In the genomic region with DNA sequence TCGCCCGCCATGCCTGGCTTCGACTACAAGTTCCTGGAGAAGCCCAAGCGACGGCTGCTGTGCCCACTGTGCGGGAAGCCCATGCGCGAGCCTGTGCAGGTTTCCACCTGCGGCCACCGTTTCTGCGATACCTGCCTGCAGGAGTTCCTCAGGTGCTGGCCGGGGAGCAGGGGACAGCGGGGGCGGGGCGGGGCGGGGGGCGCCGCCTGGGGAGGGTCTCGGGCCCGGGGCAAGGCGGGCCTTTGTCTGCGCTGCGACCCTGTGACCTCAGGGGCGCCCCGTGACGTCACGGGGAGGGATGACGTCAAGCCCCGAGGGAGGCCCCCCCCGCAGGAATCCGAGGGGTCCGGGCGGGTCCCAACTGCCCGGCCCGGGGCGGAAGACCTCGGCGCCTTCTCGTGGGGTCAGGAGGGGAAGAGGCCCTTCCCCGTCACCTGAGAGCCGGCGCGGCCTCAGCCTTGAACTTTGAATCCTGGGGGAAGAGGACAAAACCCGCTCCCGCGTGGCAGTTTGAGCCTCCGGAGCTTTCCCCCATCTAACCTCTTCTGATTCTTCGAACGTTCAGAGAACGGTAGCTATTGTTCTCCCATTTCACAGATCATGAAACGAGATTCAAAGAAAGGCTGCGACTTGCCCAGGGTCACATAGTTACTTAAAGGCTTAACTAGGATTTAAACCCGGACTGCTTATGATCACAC, we compare ENCODE assay signal across 8 cellular contexts. TPM values are rescaled to one million over a fixed set of nuclear protein-coding genes. Genes with fewer than 3 reads are reported as not detected.
A peak's percentile ranks its signal among the peaks of the same experiment; 100 is the strongest.
DNase-seq lines count a peak whose midpoint lies in the region; ATAC-seq, FAIRE-seq and TF ChIP-seq lines count a peak whose summit lies in the region.

No MANE protein-coding gene starts in this region.

- no peak for FAIRE-seq in urothelium cell line (lab: Jason Lieb, UNC)

- no peak overlapping the region for H2AFZ ChIP-seq in OCI-LY7 (ENCODE audit: low read length)

- peaks cover 43% of the 10 kb centered on the region for H3K79me2 ChIP-seq in OCI-LY7 (ENCODE audit: insufficient read depth, low read depth, low read length)

- DNase-seq in GM03348 (ENCODE audit: low spot score) (peak; percentile 80), OCI-LY7 (ENCODE audit: low spot score) (peak; percentile 68), foreskin keratinocyte (peak in 1 of 2 donors; percentile 46), urothelium cell line (ENCODE audit: low spot score) (peak; percentile 75), SW480 (ENCODE audit: low spot score) (no peak)
- peak; percentile 66 for DNase-seq in activated T-helper 9 cell treated with anti-CD3 and anti-CD28 coated beads, Interleukin-2, amount 50 U/mL, for 16 hours (ENCODE audit: low read depth)

- intact Hi-C loops in OCI-LY7 (cut with micrococcal nuclease; ENCODE audit: unreplicated experiment): no loop called here

- TSS peak; percentile 55 for BruUV-seq in OCI-LY7 (replicated peaks; lab: Mats Ljungman, UMichigan)

- H3K9me3 ChIP-seq in OCI-LY7 (ENCODE audit: low read length): peaks cover 3% of the 10 kb centered on the region; the same call in 1 of the 2 replicates
- H3K9me3 ChIP-seq in neutrophil: no peaks in the 10 kb centered on the region

- H3K36me3 ChIP-seq in OCI-LY7 (ENCODE audit: insufficient read depth, low read length): peaks cover 66% of the 10 kb centered on the region
- no peaks in the 10 kb centered on the region for H3K36me3 ChIP-seq in neutrophil

- POLR2A ChIA-PET in OCI-LY7 (lab: Charles Lee): interaction anchor here (1.8 kb wide), 1 partner anchor 17 kb away, joined by 16 read pairs; a partner anchor contains a TSS

- H3K4me3 ChIP-seq in OCI-LY7 (ENCODE audit: low read depth, low read length, poor library complexity, severe bottlenecking): peak overlapping the region; percentile 98
- peak overlapping the region; percentile 70 to 97 for H3K4me3 ChIP-seq in neutrophil (ENCODE audit: low read depth in 1 of 2, low read length in 1 of 2)

- H3K4me2 ChIP-seq in OCI-LY7 (ENCODE audit: low read length): peak overlapping the region; percentile 96

- H3K27ac ChIP-seq in OCI-LY7 (ENCODE audit: low read depth, low read length, poor library complexity, severe bottlenecking) (peak overlapping the region; percentile 95), foreskin keratinocyte (peak overlapping the region; percentile 94), neutrophil (peak overlapping the region; percentile 48)

- CTCF ChIA-PET in OCI-LY7 (lab: Charles Lee; ENCODE audit: unreplicated experiment): interaction anchor here (3.5 kb wide), 1 partner anchor 17 kb away, joined by 18 read pairs; a partner anchor contains a TSS

- H3K9me2 ChIP-seq in OCI-LY7 (ENCODE audit: insufficient read depth, low read length): no peaks in the 10 kb centered on the region

- ATAC-seq in HG02642 (IDR thresholded peaks at IDR 0.05; ENCODE audit: poor library complexity, unreplicated experiment) (peak; percentile 36), foreskin keratinocyte (no peak)

- H3K27me3 ChIP-seq in foreskin keratinocyte (no peaks in the 10 kb centered on the region), neutrophil (peaks cover 55% of the 10 kb centered on the region)

- no peak for TF ChIP-seq CTCF in OCI-LY7 (conservative IDR thresholded peaks at IDR 0.05; ENCODE audit: low read length)
- no peak for TF ChIP-seq CTCF in foreskin keratinocyte (conservative IDR thresholded peaks at IDR 0.05)
- no peak for TF ChIP-seq CTCF in neutrophil (IDR thresholded peaks at IDR 0.05)

- H3K4me1 ChIP-seq in OCI-LY7 (ENCODE audit: insufficient read depth, low read length, poor library complexity, severe bottlenecking): peaks cover 67% of the 10 kb centered on the region
- peaks cover 16% of the 10 kb centered on the region for H3K4me1 ChIP-seq in foreskin keratinocyte
- H3K4me1 ChIP-seq in neutrophil (ENCODE audit: control insufficient read depth in 1 of 2, insufficient read depth in 1 of 2, low read depth in 1 of 2, low read length in 1 of 2): peaks cover 27 to 36% of the 10 kb centered on the region in 2 experiments

- H4K20me1 ChIP-seq in OCI-LY7 (ENCODE audit: insufficient read depth, low read length): peaks cover 25% of the 10 kb centered on the region

RNA-seq across cellular contexts. Expression of a gene that starts 0.4 kb away (rescaled TPM):
- 73.6 and 105 TPM in 2 replicates for total RNA-seq in OCI-LY7 (2014; rRNA removed; shearing (Covaris generic))
- total RNA-seq in OCI-LY7 (2022) (116 and 123 TPM in 2 replicates), foreskin keratinocyte (77.9 and 82.6 TPM in 2 replicates)
- 74.6 and 77.3 TPM in 2 replicates for polyA plus RNA-seq in foreskin keratinocyte

RNA-seq across cellular contexts. Expression of a gene that starts 15.7 kb away (rescaled TPM):
- 12.2 and 17.0 TPM in 2 replicates for total RNA-seq in OCI-LY7 (2014; rRNA removed; shearing (Covaris generic))
- total RNA-seq in OCI-LY7 (2022): 14.0 and 15.1 TPM in 2 replicates
- total RNA-seq in foreskin keratinocyte: 3.4 and 3.6 TPM in 2 replicates
- 2.0 and 2.1 TPM in 2 replicates for polyA plus RNA-seq in foreskin keratinocyte

RNA-seq across cellular contexts. Expression of a gene that starts 18.2 kb away (rescaled TPM):
- 0.28 and 1.6 TPM in 2 replicates for total RNA-seq in OCI-LY7 (2014; rRNA removed; shearing (Covaris generic))
- total RNA-seq in OCI-LY7 (2022): 2.5 and 3.4 TPM in 2 replicates
- total RNA-seq in foreskin keratinocyte: 11.2 and 17.1 TPM in 2 replicates
- 17.7 and 19.4 TPM in 2 replicates for polyA plus RNA-seq in foreskin keratinocyte

RNA-seq across cellular contexts. Expression of a gene that starts 24.5 kb away (rescaled TPM):
- 930 and 1,152 TPM in 2 replicates for total RNA-seq in OCI-LY7 (2014; rRNA removed; shearing (Covaris generic))
- total RNA-seq in OCI-LY7 (2022) (2,557 and 2,633 TPM in 2 replicates), foreskin keratinocyte (1,328 and 1,341 TPM in 2 replicates)
- 1,847 and 1,895 TPM in 2 replicates for polyA plus RNA-seq in foreskin keratinocyte

RNA-seq across cellular contexts. Expression of a gene that starts 26.6 kb away (rescaled TPM):
- 0.22 TPM in 1 of 2 replicates, not detected in the other for total RNA-seq in OCI-LY7 (2014; rRNA removed; shearing (Covaris generic))
- 0.46 and 0.99 TPM in 2 replicates for total RNA-seq in OCI-LY7 (2022)
- total RNA-seq in foreskin keratinocyte: 160 and 161 TPM in 2 replicates
- 160 and 161 TPM in 2 replicates for polyA plus RNA-seq in foreskin keratinocyte
